In genomic region chr13:112101360-112101930, GRCh38 we compare ENCODE assay signal across 26 cellular contexts. TPM values are rescaled to one million over a fixed set of nuclear protein-coding genes. Genes with fewer than 3 reads are reported as not detected.
"Had no signal": no experiment of that assay in that cellular context is flagged by ENCODE, and none has a peak within 500 bp of the region (broad histone marks: within the 10 kb centered on the region; RNA-seq: fewer than 3 reads in every experiment).

No MANE protein-coding gene starts in this region.

- H2AFZ ChIP-seq: PC-9 had no signal

- H3K4me1 Mint-ChIP-seq: activated CD4-positive, alpha-beta T cell treated with anti-CD3 and anti-CD28 coated beads, Interleukin-2, amount 10 ng/mL, durations not matched to agents 24 days and 14 days had no signal

- H3K4me3 Mint-ChIP-seq: activated CD4-positive, alpha-beta T cell treated with anti-CD3 and anti-CD28 coated beads, Interleukin-2, amount 10 ng/mL, durations not matched to agents 24 days and 14 days; activated CD8-positive, alpha-beta T cell treated with anti-CD3 and anti-CD28 coated beads for 36 hours; activated T-cell treated with anti-CD3 and anti-CD28 coated beads, Interleukin-2, amount 50 U/mL, for 24 hours had no signal

- ATAC-seq: activated CD8-positive, alpha-beta T cell treated with anti-CD3 and anti-CD28 coated beads for 36 hours; activated naive CD4-positive, alpha-beta T cell treated with anti-CD3 and anti-CD28 coated beads, Interleukin-2, amount 50 U/mL, for 72 hours had no signal

- H3K4me3 ChIP-seq: PC-9, SK-N-MC had no signal

- H3K4me2 ChIP-seq: PC-9 had no signal

- H3K27ac ChIP-seq: brain microvascular endothelial cell, PC-9, RWPE1, SK-N-MC had no signal

- H3K9me3 Mint-ChIP-seq: activated CD4-positive, alpha-beta T cell treated with anti-CD3 and anti-CD28 coated beads, Interleukin-2, amount 10 ng/mL, durations not matched to agents 24 days and 14 days; activated CD8-positive, alpha-beta T cell treated with anti-CD3 and anti-CD28 coated beads for 36 hours; activated naive CD4-positive, alpha-beta T cell treated with anti-CD3 and anti-CD28 coated beads, Interleukin-2, amount 50 U/mL, for 72 hours; activated T-cell treated with anti-CD3 and anti-CD28 coated beads, Interleukin-2, amount 50 U/mL, for 24 hours; activated T-helper 2 cell treated with anti-CD3 and anti-CD28 coated beads, Interferon-gamma antibody, Interleukin-2, Interleukin-4, amounts not matched to agents 10 μg/mL and 5 μg/mL and 100 μg/mL, durations not matched to agents 14 hours and 24 hours and 36 hours had no signal

- H3K36me3 ChIP-seq: brain microvascular endothelial cell had no signal

- DNase-seq: activated CD4-positive, alpha-beta T cell treated with anti-CD3 and anti-CD28 coated beads, Interleukin-2, amount 10 ng/mL, durations not matched to agents 24 days and 14 days; activated CD4-positive, alpha-beta T cell treated with anti-CD3 and anti-CD28 coated beads, Interleukin-2, amount 50 U/mL, for 4 hours; activated CD8-positive, alpha-beta T cell treated with anti-CD3 and anti-CD28 coated beads for 36 hours; activated gamma-delta T cell; activated naive CD4-positive, alpha-beta T cell treated with Interleukin-2 at 50 U/mL for 16 hours; activated T-cell treated with anti-CD3 and anti-CD28 coated beads, Interleukin-2, amount 50 U/mL, for 24 hours; anterior cingulate cortex; brain microvascular endothelial cell; central memory CD4-positive, alpha-beta T cell; NCI-H1930; NCI-H2081 treated with DMSO at 0.1 percent for 48 hours; NCI-H226; NCI-H446 treated with DMSO at 0.1 percent for 48 hours; NK-92 treated with Interleukin-12 subunit alpha and Interleukin-12 subunit beta, amount 100 ng/mL, for 24 hours; PC-9; Right ventricle myocardium superior had no signal

- FAIRE-seq: RCC 7860, TTC549 had no signal

- H3K27ac Mint-ChIP-seq: activated CD4-positive, alpha-beta T cell treated with anti-CD3 and anti-CD28 coated beads, Interleukin-2, amount 10 ng/mL, durations not matched to agents 24 days and 14 days; activated CD8-positive, alpha-beta T cell treated with anti-CD3 and anti-CD28 coated beads for 36 hours; activated naive CD4-positive, alpha-beta T cell treated with anti-CD3 and anti-CD28 coated beads, Interleukin-2, amount 50 U/mL, for 72 hours; activated T-cell treated with anti-CD3 and anti-CD28 coated beads, Interleukin-2, amount 50 U/mL, for 24 hours; activated T-helper 2 cell treated with anti-CD3 and anti-CD28 coated beads, Interferon-gamma antibody, Interleukin-2, Interleukin-4, amounts not matched to agents 10 μg/mL and 5 μg/mL and 100 μg/mL, durations not matched to agents 14 hours and 24 hours and 36 hours had no signal

RNA-seq across cellular contexts. Expression of gene SOX1, which starts 34.5 kb away (rescaled TPM):
- total RNA-seq: activated CD4-positive, alpha-beta T cell treated with anti-CD3 and anti-CD28 coated beads, Interleukin-2, amount 10 ng/mL, durations not matched to agents 24 days and 14 days; activated CD8-positive, alpha-beta memory T cell treated with anti-CD3 and anti-CD28 coated beads for 36 hours; activated CD8-positive, alpha-beta T cell treated with anti-CD3 and anti-CD28 coated beads for 36 hours; activated naive CD4-positive, alpha-beta T cell treated with anti-CD3 and anti-CD28 coated beads, Interleukin-2, amount 50 U/mL, for 72 hours; activated T-helper 2 cell treated with anti-CD3 and anti-CD28 coated beads, Interferon-gamma antibody, Interleukin-2, Interleukin-4, amounts not matched to agents 10 μg/mL and 5 μg/mL and 100 μg/mL, durations not matched to agents 14 hours and 24 hours and 36 hours; MCF 10A; PC-9; Right ventricle myocardium superior; T-helper 1 cell treated with Interleukin-12 subunit alpha and Interleukin-12 subunit beta and Interleukin-4 antibody, amounts not matched to agents 30 ng/mL and 1 ng/mL, for 36 hours; T-helper 2 cell treated with Interferon-gamma antibody and Interleukin-4, amounts not matched to agents 100 ng/mL and 5 ng/mL, for 36 hours had no signal
